29 cellular contexts compared by ENCODE assay signal in the genomic region with DNA sequence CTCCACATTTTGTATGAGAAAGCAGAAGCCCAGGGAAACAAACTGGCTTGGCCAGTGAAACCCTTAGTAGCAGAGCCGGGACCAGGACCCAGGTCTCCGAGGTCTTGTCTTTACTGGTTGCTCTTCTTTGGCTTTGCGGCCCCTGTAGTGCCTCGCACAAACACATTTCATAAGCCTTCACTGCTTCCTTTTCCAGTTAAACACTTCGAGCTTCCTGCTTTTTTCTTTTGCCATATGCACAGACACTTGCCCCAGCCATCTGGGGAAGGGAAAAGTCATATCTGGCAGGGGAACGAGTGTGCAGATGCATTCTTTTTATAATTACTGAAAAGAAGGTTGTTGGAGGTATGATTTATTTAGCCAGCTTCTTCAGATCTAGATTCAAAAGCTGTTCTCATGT. TPM values are rescaled to one million over a fixed set of nuclear protein-coding genes. Genes with fewer than 3 reads are reported as not detected.
"Had no signal": no experiment of that assay in that cellular context is flagged by ENCODE, and none has a peak within 500 bp of the region (broad histone marks: within the 10 kb centered on the region; RNA-seq: fewer than 3 reads in every experiment).

No MANE protein-coding gene starts in this region.

- ATAC-seq: heart left ventricle; left colon; left ventricle myocardium superior; sciatic nerve; stimulated activated naive B cell treated with anti-CD40 and anti-IgM and Interleukin-4, amounts not matched to agents 10 μg/mL and 1 μg/mL and 100 μg/mL, for 72 hours; stimulated activated naive CD8-positive, alpha-beta T cell treated with anti-CD3 and anti-CD28 coated beads, Interleukin-15, amount 100 ng/mL, for 72 hours had no signal

- H3K27me3 ChIP-seq: heart left ventricle, spleen, testis, tibial nerve had no signal

- DNase-seq: dermis blood vessel endothelial cell; effector CD4-positive, alpha-beta T cell; endodermal cell; erythroblast; foreskin melanocyte; heart left ventricle; hippocampal formation; left colon; left ventricle myocardium superior; mesenchymal stem cell; naive B cell; nephron progenitor cell; spleen; stimulated activated CD4-positive, alpha-beta T cell treated with anti-CD3 and anti-CD28 coated beads, Interleukin-15, amount 100 ng/mL, for 24 hours; stimulated activated CD4-positive, alpha-beta T cell treated with anti-CD3 and anti-CD28 coated beads, Interleukin-2, amount 100 ng/mL, for 24 hours; stimulated activated CD4-positive, alpha-beta T cell treated with anti-CD3 and anti-CD28 coated beads, Interleukin-4, amount 100 ng/mL, for 4 hours; stimulated activated naive B cell treated with anti-CD40 and anti-IgM and Interleukin-4, amounts not matched to agents 10 μg/mL and 1 μg/mL and 100 μg/mL, for 72 hours; stimulated activated naive CD8-positive, alpha-beta T cell treated with anti-CD3 and anti-CD28 coated beads, Interleukin-15, amount 100 ng/mL, for 72 hours; testis had no signal

- FAIRE-seq: colon, endothelial cell of umbilical vein had no signal

- H3K27ac ChIP-seq: heart left ventricle, spleen, testis, tibial nerve had no signal

- H3K4me1 ChIP-seq: testis had no signal

- H3K9me3 ChIP-seq: heart left ventricle, testis, tibial nerve had no signal

- H3K36me3 ChIP-seq: heart left ventricle, spleen, tibial nerve had no signal

- H3K4me3 ChIP-seq: heart left ventricle, lung, spleen, testis, tibial nerve had no signal

RNA-seq across cellular contexts. Expression of gene KLHL32, which starts 19.0 kb away (rescaled TPM):
- total RNA-seq: dermis blood vessel endothelial cell, endothelial cell of umbilical vein, glomerular endothelial cell, osteoblast, pulmonary artery endothelial cell, skeletal muscle tissue, subcutaneous adipose tissue had no signal
